In genomic region chr1:117059678-117060440, GRCh38 we compare ENCODE assay signal across 8 cellular contexts.
DNase-seq lines count a peak whose midpoint lies in the region; ATAC-seq, FAIRE-seq and TF ChIP-seq lines count a peak whose summit lies in the region.

TSS of gene TTF2 (plus strand) at chr1:117060326. CDS start at chr1:117060347, 21 bp downstream.

- ATAC-seq in GM18858 (IDR thresholded peaks at IDR 0.05; ENCODE audit: unreplicated experiment) (peak; percentile 94), HG03066 (IDR thresholded peaks at IDR 0.05; ENCODE audit: low read depth, unreplicated experiment) (peak; percentile 94)

- FAIRE-seq in A204.1 (lab: Jason Lieb, UNC), result peak; percentile 99
- FAIRE-seq in TTC549 (lab: Jason Lieb, UNC), result peak; percentile 96

- TF ChIP-seq CTCF in brain microvascular endothelial cell (IDR thresholded peaks at IDR 0.05; ENCODE audit: low read depth, low read length, missing control alignments), result peak; percentile 39

- H3K4me3 ChIP-seq in brain microvascular endothelial cell (ENCODE audit: low read depth, low read length), result peak within 1 kb of the TSS; percentile 85
- H3K4me3 ChIP-seq in iPS-11a (ENCODE audit: low read depth, low read length), result peak within 1 kb of the TSS; percentile 86
- peak within 1 kb of the TSS; percentile 73 for H3K4me3 ChIP-seq in skeletal muscle cell (ENCODE audit: low read depth, low read length)

- no peaks in the 10 kb centered on the region for H3K36me3 ChIP-seq in brain microvascular endothelial cell (replicated peaks)

- peak; percentile 100 for DNase-seq in NCI-H2107 treated with DMSO at 0.1 percent for 48 hours (lab: John Stamatoyannopoulos, UW; ENCODE audit: unreplicated experiment)
- peak; percentile 99 for DNase-seq in brain microvascular endothelial cell
- DNase-seq in skeletal muscle cell (ENCODE audit: low read depth), result peak; percentile 94

- in situ Hi-C loops in brain microvascular endothelial cell (cut with HindIII; ENCODE audit: low pct_ligation_motif_present, low sequenced_read_pairs), result loop anchor here (25.0 kb wide), 1 partner anchor 323 kb away; no protein-coding TSS in a partner anchor

- H3K27ac ChIP-seq in brain microvascular endothelial cell, result peak within 1 kb of the TSS; percentile 75

- H3K27me3 ChIP-seq in brain microvascular endothelial cell (replicated peaks), result no peaks in the 10 kb centered on the region

Comparison
In these comparisons a context has a peak if more than half of its experiments do, and no peak if none do; other contexts are left out.
1. Peak in every context shown above with its lines: DNase-seq, ATAC-seq, H3K4me3 ChIP-seq and H3K27ac ChIP-seq.